ENCODE assay signal across 11 cellular contexts in genomic region chr1:27536004-27536757, GRCh38. TPM values are rescaled to one million over a fixed set of nuclear protein-coding genes. Genes with fewer than 3 reads are reported as not detected.
A peak's percentile ranks its signal among the peaks of the same experiment; 100 is the strongest.
DNase-seq lines count a peak whose midpoint lies in the region; ATAC-seq and TF ChIP-seq lines count a peak whose summit lies in the region.
"Had no signal": no experiment of that assay in that cellular context is flagged by ENCODE, and none has a peak within 500 bp of the region (broad histone marks: within the 10 kb centered on the region; RNA-seq: fewer than 3 reads in every experiment).

No MANE protein-coding gene starts in this region.

- no peaks in the 10 kb centered on the region for H3K27me3 Mint-ChIP-seq in naive thymus-derived CD8-positive, alpha-beta T cell
- H3K27me3 Mint-ChIP-seq: activated T-cell treated with anti-CD3 and anti-CD28 coated beads, Interleukin-2, amount 50 U/mL, for 24 hours had no signal

- peak overlapping the region in 7 of 10 donors; percentile 27 to 77 (median 60) for H3K27ac Mint-ChIP-seq in naive thymus-derived CD8-positive, alpha-beta T cell

- peak overlapping the region; percentile 95 to 99 for H3K27ac ChIP-seq in esophagus (ENCODE audit: low read depth in 2 of 2, low read length in 1 of 2)
- H3K27ac ChIP-seq in thyroid gland = peak overlapping the region; percentile 74 to 95 (median 92)

- POLR2A ChIA-PET in naive thymus-derived CD8-positive, alpha-beta T cell (lab: Charles Lee) = interaction anchor here (0.5 to 1.0 kb wide), 2 partner anchors 40 to 181 kb away, joined by 3 read pairs; no protein-coding TSS in a partner anchor

- TF ChIP-seq CTCF in thyroid gland (IDR thresholded peaks at IDR 0.05) = no peak

- H3K4me1 ChIP-seq in adipocyte (ENCODE audit: control insufficient read depth, insufficient read depth, low read length) (peaks cover 49% of the 10 kb centered on the region), esophagus (ENCODE audit: control insufficient read depth in 2 of 2, insufficient read depth in 2 of 2, low read length in 1 of 2) (peaks cover 12 to 40% of the 10 kb centered on the region in 2 donors), thyroid gland (peaks cover 42 to 61% of the 10 kb centered on the region in 2 donors)

- no peaks in the 10 kb centered on the region for H3K9me3 Mint-ChIP-seq in naive thymus-derived CD8-positive, alpha-beta T cell
- H3K9me3 Mint-ChIP-seq: activated T-cell treated with anti-CD3 and anti-CD28 coated beads, Interleukin-2, amount 50 U/mL, for 24 hours had no signal

- peaks cover 20 to 33% (median 24%) of the 10 kb centered on the region in 4 donors for H3K4me1 Mint-ChIP-seq in naive thymus-derived CD8-positive, alpha-beta T cell

- H3K27me3 ChIP-seq in adipocyte (replicated peaks; ENCODE audit: control insufficient read depth, insufficient read depth, low read length) (no peaks in the 10 kb centered on the region), esophagus (ENCODE audit: control insufficient read depth in 1 of 2, insufficient read depth in 2 of 2, low read length in 2 of 2) (no peaks in the 10 kb centered on the region), thyroid gland (no peaks in the 10 kb centered on the region)

- H3K36me3 ChIP-seq in adipocyte (ENCODE audit: control insufficient read depth, insufficient read depth, low read length, severe bottlenecking) = peaks cover 20% of the 10 kb centered on the region
- H3K36me3 ChIP-seq in esophagus (ENCODE audit: control insufficient read depth in 2 of 2, insufficient read depth in 2 of 2, low read length in 1 of 2) = peaks cover 4 to 21% of the 10 kb centered on the region in 2 donors
- peaks cover 0 to 6% of the 10 kb centered on the region in 2 donors for H3K36me3 ChIP-seq in thyroid gland

- DNase-seq in adipocyte (ENCODE audit: low read depth) (no peak), thyroid gland (no peak), DMS53 treated with DMSO at 0.1 percent for 48 hours (lab: John Stamatoyannopoulos, UW; ENCODE audit: unreplicated experiment) (no peak), GOT3 (lab: John Stamatoyannopoulos, UW) (no peak)
- DNase-seq in naive thymus-derived CD8-positive, alpha-beta T cell = no peak
- DNase-seq: activated T-cell treated with anti-CD3 and anti-CD28 coated beads, Interleukin-2, amount 50 U/mL, for 24 hours; NCI-H748 treated with DMSO at 0.1 percent for 48 hours; stimulated activated naive CD4-positive, alpha-beta T cell treated with Interleukin-2 at 50 U/mL for 16 hours; T-helper 2 cell had no signal

- WGBS in esophagus, 2 donors = 46 to 57% methylated on average over 15 of the region's 15 CpGs
- 61 to 62% methylated on average over 15 of the region's 15 CpGs for WGBS in thyroid gland, 2 donors

- H3K4me3 Mint-ChIP-seq in naive thymus-derived CD8-positive, alpha-beta T cell = no peak overlapping the region
- H3K4me3 Mint-ChIP-seq: activated T-cell treated with anti-CD3 and anti-CD28 coated beads, Interleukin-2, amount 50 U/mL, for 24 hours had no signal

- intact Hi-C loops in thyroid gland (cut with DNase I) = no loop called here

- no peak for ATAC-seq in naive thymus-derived CD8-positive, alpha-beta T cell
- ATAC-seq in GM19324 (IDR thresholded peaks at IDR 0.05; ENCODE audit: low FRiP score, unreplicated experiment) = no peak

- peaks cover 0 to 31% (median 5%) of the 10 kb centered on the region in 3 donors for H3K36me3 Mint-ChIP-seq in naive thymus-derived CD8-positive, alpha-beta T cell

- peak overlapping the region; percentile 76 for H3K9ac ChIP-seq in adipocyte (ENCODE audit: low read length)

- H3K9me3 ChIP-seq in adipocyte (ENCODE audit: control insufficient read depth, low read length) (no peaks in the 10 kb centered on the region), esophagus (ENCODE audit: control insufficient read depth in 2 of 2, insufficient read depth in 1 of 2, low read depth in 1 of 2, low read length in 1 of 2) (no peaks in the 10 kb centered on the region), thyroid gland (no peaks in the 10 kb centered on the region)

- H3K4me3 ChIP-seq in adipocyte (ENCODE audit: low read length) = no peak overlapping the region
- no peak overlapping the region for H3K4me3 ChIP-seq in esophagus (ENCODE audit: low read depth in 1 of 2, low read length in 2 of 2)
- no peak overlapping the region for H3K4me3 ChIP-seq in thyroid gland (replicated peaks in 1 of 3)

- no peak for TF ChIP-seq POLR2A in thyroid gland (IDR thresholded peaks at IDR 0.05)

RNA-seq across cellular contexts. Expression of gene WASF2, which starts 46.2 kb away (rescaled TPM):
- 10 to 100 TPM; 47.8 TPM for polyA plus RNA-seq in esophagus
- total RNA-seq in naive thymus-derived CD8-positive, alpha-beta T cell = 100 to 1,000 TPM; 183 to 185 TPM
- 10 to 100 TPM; 54.8 to 68.9 (median 68.5) TPM for polyA plus RNA-seq in naive thymus-derived CD8-positive, alpha-beta T cell
- total RNA-seq in thyroid gland = 10 to 100 TPM; 38.3 to 47.7 (median 46.7) TPM
